8 cellular contexts compared by ENCODE assay signal in the genomic region with DNA sequence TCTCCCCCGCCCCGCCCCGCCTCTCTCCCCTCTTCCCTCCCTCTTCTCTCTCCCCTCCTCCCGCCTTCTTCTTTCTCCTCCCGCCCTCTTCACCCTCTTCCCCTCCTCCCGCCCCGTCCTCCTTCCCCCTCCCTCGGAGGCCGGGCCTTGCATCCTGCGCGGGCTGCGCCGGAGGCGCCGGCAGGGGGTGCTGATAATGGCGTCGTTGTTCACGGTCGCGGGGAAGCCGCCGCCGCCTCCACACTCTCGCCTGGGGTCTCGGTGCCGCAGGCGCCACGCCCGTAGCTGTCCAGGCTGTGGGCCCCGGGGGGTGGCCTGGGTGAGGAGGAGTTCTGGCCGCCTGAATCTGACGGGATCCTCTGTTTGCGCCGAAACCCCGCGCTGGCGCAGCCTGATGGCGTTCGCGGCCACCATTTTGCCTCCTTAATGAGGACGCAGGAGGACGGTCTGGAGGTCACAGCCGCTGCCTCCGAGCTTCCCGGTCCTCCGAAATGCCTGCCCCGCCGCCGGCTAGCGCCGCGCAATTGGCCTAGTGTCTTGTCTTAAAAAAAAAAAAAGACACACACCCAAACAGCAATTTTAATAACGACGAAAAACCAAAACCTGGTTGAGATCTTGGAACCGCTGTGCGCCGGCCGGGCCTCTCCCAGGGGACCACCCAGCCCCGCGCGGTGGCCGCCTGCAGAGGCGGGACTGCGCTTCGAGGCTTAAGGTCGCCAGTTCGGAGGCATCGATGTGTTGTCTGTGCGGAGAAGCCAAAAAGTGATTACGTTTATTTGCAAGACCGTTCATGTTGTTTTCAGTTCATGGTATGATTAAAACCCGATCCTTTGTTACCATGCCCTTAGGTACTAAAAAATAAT.
DNase-seq lines count a peak whose midpoint lies in the region; ATAC-seq and TF ChIP-seq lines count a peak whose summit lies in the region.

No MANE protein-coding gene starts in this region.

- peak overlapping the region; percentile 58 to 76 for H3K4me3 ChIP-seq in left lung

- no peaks in the 10 kb centered on the region for H3K27me3 ChIP-seq in left lung

- peak overlapping the region; percentile 100 for H3K27ac ChIP-seq in left lung

- peaks cover 0 to 1% (median 0%) of the 10 kb centered on the region in 3 donors for H3K27me3 Mint-ChIP-seq in CD14-positive monocyte (ENCODE audit: low read depth in 3 of 3)
- peaks cover 3% of the 10 kb centered on the region for H3K27me3 Mint-ChIP-seq in activated CD4-positive, alpha-beta T cell treated with anti-CD3 and anti-CD28 coated beads, Interleukin-2, amount 10 ng/mL, durations not matched to agents 24 days and 14 days

- TF ChIP-seq CTCF in CD14-positive monocyte (IDR thresholded peaks at IDR 0.05) (peak; percentile 49), left lung (IDR thresholded peaks at IDR 0.05) (peak; percentile 37 to 71)

- intact Hi-C loops in CD14-positive monocyte (cut with micrococcal nuclease) (loop anchor here (2.0 to 10.0 kb wide), 5 partner anchors 64 to 136 kb away; partner anchors contain the start of genes COX20 (in 2 of the 2) and HNRNPU (in 1 of the 2)), left lung (cut with DNase I) (loop anchor here in 1 of 2 donors (5.0 kb wide), 1 partner anchor 139 kb away; no protein-coding TSS in a partner anchor)
- intact Hi-C loops in activated CD4-positive, alpha-beta T cell treated with anti-CD3 and anti-CD28 coated beads, Interleukin-2, amount 10 ng/mL, durations not matched to agents 24 days and 14 days (cut with micrococcal nuclease) = loop anchor here (1.0 to 10.0 kb wide), 10 partner anchors 52 to 1714 kb away; partner anchors contain the start of genes COX20, HNRNPU, SDCCAG8 and SMYD3

- H3K36me3 ChIP-seq in left lung = no peaks in the 10 kb centered on the region

- peaks cover 9 to 18% of the 10 kb centered on the region in 2 donors for H3K4me1 ChIP-seq in left lung

- H3K4me1 Mint-ChIP-seq in CD14-positive monocyte = peaks cover 17% of the 10 kb centered on the region
- peaks cover 17% of the 10 kb centered on the region for H3K4me1 Mint-ChIP-seq in activated CD4-positive, alpha-beta T cell treated with anti-CD3 and anti-CD28 coated beads, Interleukin-2, amount 10 ng/mL, durations not matched to agents 24 days and 14 days

- H3K4me3 Mint-ChIP-seq in CD14-positive monocyte = peak overlapping the region; percentile 86 to 93
- H3K4me3 Mint-ChIP-seq in activated CD4-positive, alpha-beta T cell treated with anti-CD3 and anti-CD28 coated beads, Interleukin-2, amount 10 ng/mL, durations not matched to agents 24 days and 14 days = peak overlapping the region; percentile 94

- H3K36me3 Mint-ChIP-seq in CD14-positive monocyte = no peaks in the 10 kb centered on the region
- no peaks in the 10 kb centered on the region for H3K36me3 Mint-ChIP-seq in activated CD4-positive, alpha-beta T cell treated with anti-CD3 and anti-CD28 coated beads, Interleukin-2, amount 10 ng/mL, durations not matched to agents 24 days and 14 days (ENCODE audit: low read depth)

- DNase-seq in CD14-positive monocyte (ENCODE audit: low spot score) (peak; percentile 91), NCI-H526 (lab: John Stamatoyannopoulos, UW) (peak; percentile 91 to 97), cortex of kidney (lab: John Stamatoyannopoulos, UW) (peak; percentile 43), left lung (peak; percentile 95 to 98)
- DNase-seq in activated CD4-positive, alpha-beta T cell treated with anti-CD3 and anti-CD28 coated beads, Interleukin-2, amount 10 ng/mL, durations not matched to agents 24 days and 14 days = peak; percentile 97
- peak; percentile 89 for DNase-seq in stimulated activated CD4-positive, alpha-beta T cell treated with anti-CD3 and anti-CD28 coated beads, Interleukin-2, amount 100 ng/mL, for 4 hours (ENCODE audit: low read depth)

- ATAC-seq in GM19351 (IDR thresholded peaks at IDR 0.05; ENCODE audit: unreplicated experiment) = peak; percentile 60
- ATAC-seq in HG03520 (IDR thresholded peaks at IDR 0.05; ENCODE audit: unreplicated experiment) = peak; percentile 67
- ATAC-seq in left lung = peak; percentile 90

- H3K27ac Mint-ChIP-seq in CD14-positive monocyte = peak overlapping the region; percentile 98 to 100 (median 99)
- peak overlapping the region; percentile 99 for H3K27ac Mint-ChIP-seq in activated CD4-positive, alpha-beta T cell treated with anti-CD3 and anti-CD28 coated beads, Interleukin-2, amount 10 ng/mL, durations not matched to agents 24 days and 14 days

- H3K9me3 Mint-ChIP-seq in CD14-positive monocyte = peaks cover 0 to 3% (median 0%) of the 10 kb centered on the region in 7 donors
- no peaks in the 10 kb centered on the region for H3K9me3 Mint-ChIP-seq in activated CD4-positive, alpha-beta T cell treated with anti-CD3 and anti-CD28 coated beads, Interleukin-2, amount 10 ng/mL, durations not matched to agents 24 days and 14 days

- no peaks in the 10 kb centered on the region for H3K9me3 ChIP-seq in left lung

Comparison
In these comparisons a context has a peak if more than half of its experiments do, and no peak if none do; other contexts are left out.
1. Peak in every context shown above with its lines: DNase-seq, ATAC-seq, H3K4me3 ChIP-seq and H3K27ac ChIP-seq.
2. DNase-seq: peak in every context shown above with its lines; median percentile 97 in activated CD4-positive, alpha-beta T cell treated with anti-CD3 and anti-CD28 coated beads, Interleukin-2, amount 10 ng/mL, durations not matched to agents 24 days and 14 days; 96 in left lung; 94 in NCI-H526; 91 in CD14-positive monocyte; 89 in stimulated activated CD4-positive, alpha-beta T cell treated with anti-CD3 and anti-CD28 coated beads, Interleukin-2, amount 100 ng/mL, for 4 hours; 43 in cortex of kidney.